9 cellular contexts compared by ENCODE assay signal in genomic region chr6:16471222-16471784, GRCh38.
DNase-seq lines count a peak whose midpoint lies in the region; ATAC-seq, FAIRE-seq and TF ChIP-seq lines count a peak whose summit lies in the region.
"Had no signal": no experiment of that assay in that cellular context is flagged by ENCODE, and none has a peak within 500 bp of the region (broad histone marks: within the 10 kb centered on the region; RNA-seq: fewer than 3 reads in every experiment).

No MANE protein-coding gene starts in this region.

- no peak overlapping the region for H2AFZ ChIP-seq in HepG2 (ENCODE audit: low read length)

- no peaks in the 10 kb centered on the region for H3K79me2 ChIP-seq in HepG2 (ENCODE audit: insufficient read depth, low read length)

- no peak for DNase-seq in HepG2 (ENCODE audit: low spot score)
- DNase-seq in right lobe of liver = no peak
- DNase-seq in activated naive CD4-positive, alpha-beta T cell treated with anti-CD3 and anti-CD28 coated beads, Interleukin-2, amount 10 ng/mL, durations not matched to agents 7 days and 5 days = no peak
- DNase-seq in transverse colon = peak; percentile 14
- DNase-seq in NCI-H128 (lab: John Stamatoyannopoulos, UW; ENCODE audit: unreplicated experiment) = no peak
- no peak for DNase-seq in COR-L47 (lab: John Stamatoyannopoulos, UW)
- DNase-seq in NCI-H1092 treated with DMSO at 0.1 percent for 48 hours (lab: John Stamatoyannopoulos, UW) = no peak

- BruUV-seq in HepG2 (replicated peaks; lab: Mats Ljungman, UMichigan) = no TSS peak

- POLR2A ChIA-PET in HepG2 (lab: Yijun Ruan, JAX) = no interaction called here

- H3K27ac ChIP-seq in HepG2 (ENCODE audit: extremely low read length, insufficient read depth, low read length) = no peak overlapping the region
- no peak overlapping the region for H3K27ac ChIP-seq in right lobe of liver
- peak overlapping the region in 1 of 4 donors; percentile 29 for H3K27ac ChIP-seq in transverse colon
- H3K27ac ChIP-seq: SK-N-MC had no signal

- no peaks in the 10 kb centered on the region for H3K27me3 Mint-ChIP-seq in activated naive CD4-positive, alpha-beta T cell treated with anti-CD3 and anti-CD28 coated beads, Interleukin-2, amount 10 ng/mL, durations not matched to agents 7 days and 5 days

- peaks cover 16% of the 10 kb centered on the region for H3K4me1 ChIP-seq in HepG2 (ENCODE audit: insufficient read depth, low read length)
- peaks cover 0 to 14% (median 0%) of the 10 kb centered on the region in 4 donors for H3K4me1 ChIP-seq in right lobe of liver
- H3K4me1 ChIP-seq in transverse colon = peaks cover 0 to 9% (median 4%) of the 10 kb centered on the region in 4 donors

- H3K36me3 Mint-ChIP-seq in activated naive CD4-positive, alpha-beta T cell treated with anti-CD3 and anti-CD28 coated beads, Interleukin-2, amount 10 ng/mL, durations not matched to agents 7 days and 5 days = peaks cover 22% of the 10 kb centered on the region

- intact Hi-C loops in HepG2 (cut with micrococcal nuclease; ENCODE audit: unreplicated experiment) (no loop called here), right lobe of liver (cut with DNase I) (no loop called here), transverse colon (cut with DNase I; ENCODE audit: low total_unique reads) (no loop called here)

- H3K27me3 ChIP-seq in HepG2 (ENCODE audit: control insufficient read depth in 1 of 2, insufficient read depth in 2 of 2, low read length in 2 of 2) = no peaks in the 10 kb centered on the region
- H3K27me3 ChIP-seq in right lobe of liver = no peaks in the 10 kb centered on the region
- no peaks in the 10 kb centered on the region for H3K27me3 ChIP-seq in transverse colon

- TF ChIP-seq RAD21 in HepG2 (CRISPR knock-in tag; IDR thresholded peaks at IDR 0.05) = no peak

- peaks cover 3% of the 10 kb centered on the region for H3K9me3 Mint-ChIP-seq in activated naive CD4-positive, alpha-beta T cell treated with anti-CD3 and anti-CD28 coated beads, Interleukin-2, amount 10 ng/mL, durations not matched to agents 7 days and 5 days

- H3K4me2 ChIP-seq in HepG2 (ENCODE audit: low read depth, low read length) = no peak overlapping the region

- in situ Hi-C loops in HepG2 (cut with HindIII; ENCODE audit: extremely low pct_ligation_motif_present, low pct_unique_long_range_greater_than_20kb) (no loop called here), transverse colon (cut with MboI; ENCODE audit: low pct_ligation_motif_present in 1 of 4, low pct_unique_long_range_greater_than_20kb in 1 of 4, low sequenced_read_pairs in 3 of 4) (no loop called here)

- peak overlapping the region; percentile 17 for H3K27ac Mint-ChIP-seq in activated naive CD4-positive, alpha-beta T cell treated with anti-CD3 and anti-CD28 coated beads, Interleukin-2, amount 10 ng/mL, durations not matched to agents 7 days and 5 days

- ATAC-seq in HepG2 = no peak
- ATAC-seq in right lobe of liver = no peak
- ATAC-seq in HG03060 (IDR thresholded peaks at IDR 0.05; ENCODE audit: low read depth, unreplicated experiment) = peak; percentile 33

- TF ChIP-seq POLR2A in HepG2 (IDR thresholded peaks at IDR 0.05; ENCODE audit: insufficient read depth in 1 of 2, low read depth in 2 of 2, low read length in 2 of 2) (no peak), right lobe of liver (IDR thresholded peaks at IDR 0.05) (no peak), transverse colon (IDR thresholded peaks at IDR 0.05) (no peak)

- WGBS in HepG2 (ENCODE audit: low lambda C conversion rate) = 83% methylated on average over 6 of the region's 6 CpGs
- 63% methylated on average over 6 of the region's 6 CpGs for WGBS in right lobe of liver (ENCODE audit: insufficient coverage, low coverage, low lambda C conversion rate, missing lambda C conversion rate)
- 65 to 74% methylated on average over 6 of the region's 6 CpGs for WGBS in transverse colon (ENCODE audit: low coverage in 1 of 2), 2 donors

- H4K20me1 ChIP-seq in HepG2 (ENCODE audit: insufficient read depth, low read length) = peaks cover 3% of the 10 kb centered on the region; the same call in 1 of the 2 replicates

- H3K36me3 ChIP-seq in HepG2 (replicated peaks in 1 of 2; ENCODE audit: control insufficient read depth in 1 of 2, insufficient read depth in 2 of 2, low read length in 2 of 2) (peaks cover 0 to 2% of the 10 kb centered on the region in 2 experiments; a peak in 2 of 5 replicates), right lobe of liver (no peaks in the 10 kb centered on the region), transverse colon (no peaks in the 10 kb centered on the region)

- CTCF ChIA-PET in HepG2 (lab: Yijun Ruan, JAX; ENCODE audit: low intra/inter-chr PET ratio, low total read pairs) = no interaction called here
- CTCF ChIA-PET in activated naive CD4-positive, alpha-beta T cell treated with anti-CD3 and anti-CD28 coated beads, Interleukin-2, amount 10 ng/mL, durations not matched to agents 7 days and 5 days (lab: Charles Lee) = interaction anchor here (0.9 to 2.0 kb wide), 6 partner anchors 10 to 292 kb away, joined by 3 to 9 read pairs (median 4); no protein-coding TSS in a partner anchor

- H3K4me3 ChIP-seq in HepG2 (replicated peaks in 1 of 3; ENCODE audit: insufficient read depth in 1 of 3, low read depth in 2 of 3, low read length in 3 of 3) (no peak overlapping the region), right lobe of liver (no peak overlapping the region), transverse colon (no peak overlapping the region)
- H3K4me3 ChIP-seq: SK-N-MC had no signal

- peak; percentile 50 for FAIRE-seq in HepG2 (lab: Jason Lieb, UNC)

- H3K9me3 ChIP-seq in HepG2 (ENCODE audit: low read length) = no peaks in the 10 kb centered on the region
- H3K9me3 ChIP-seq in right lobe of liver = no peaks in the 10 kb centered on the region
- no peaks in the 10 kb centered on the region for H3K9me3 ChIP-seq in transverse colon

- TF ChIP-seq CTCF in HepG2 (CRISPR knock-in tag; IDR thresholded peaks at IDR 0.05) (no peak), right lobe of liver (IDR thresholded peaks at IDR 0.05) (no peak), transverse colon (IDR thresholded peaks at IDR 0.05) (no peak)

- H3K9ac ChIP-seq in HepG2 (ENCODE audit: insufficient read depth, low read depth, low read length) = no peak overlapping the region

- peaks cover 66% of the 10 kb centered on the region for H3K4me1 Mint-ChIP-seq in activated naive CD4-positive, alpha-beta T cell treated with anti-CD3 and anti-CD28 coated beads, Interleukin-2, amount 10 ng/mL, durations not matched to agents 7 days and 5 days

- TF ChIP-seq EP300 in HepG2 (IDR thresholded peaks at IDR 0.05; ENCODE audit: low read depth in 2 of 2, low read length in 2 of 2) = no peak
- TF ChIP-seq EP300 in HepG2 (CRISPR knock-in tag; IDR thresholded peaks at IDR 0.05; ENCODE audit: borderline replicate concordance) = no peak
- no peak for TF ChIP-seq EP300 in transverse colon (IDR thresholded peaks at IDR 0.05; ENCODE audit: low read depth)

- no peak overlapping the region for H3K4me3 Mint-ChIP-seq in activated naive CD4-positive, alpha-beta T cell treated with anti-CD3 and anti-CD28 coated beads, Interleukin-2, amount 10 ng/mL, durations not matched to agents 7 days and 5 days

TF ChIP-seq in HepG2, 621 proteins besides CTCF, POLR2A, EP300 and RAD21 (continues in another document):
- TF ChIP-seq ZNF205 (CRISPR knock-in tag; IDR thresholded peaks at IDR 0.05) (no peak), FOXO4 (CRISPR knock-in tag; conservative IDR thresholded peaks at IDR 0.05) (no peak), TOE1 (CRISPR knock-in tag; IDR thresholded peaks at IDR 0.05) (no peak), ZNF333 (CRISPR knock-in tag; IDR thresholded peaks at IDR 0.05; ENCODE audit: borderline replicate concordance) (no peak), BHLHE40 (IDR thresholded peaks at IDR 0.05; ENCODE audit: low read length) (no peak), NCOA2 (CRISPR knock-in tag; IDR thresholded peaks at IDR 0.05) (no peak), ZFP41 (CRISPR knock-in tag; IDR thresholded peaks at IDR 0.05; ENCODE audit: borderline replicate concordance) (no peak)
- TF ChIP-seq, protein P1, sequence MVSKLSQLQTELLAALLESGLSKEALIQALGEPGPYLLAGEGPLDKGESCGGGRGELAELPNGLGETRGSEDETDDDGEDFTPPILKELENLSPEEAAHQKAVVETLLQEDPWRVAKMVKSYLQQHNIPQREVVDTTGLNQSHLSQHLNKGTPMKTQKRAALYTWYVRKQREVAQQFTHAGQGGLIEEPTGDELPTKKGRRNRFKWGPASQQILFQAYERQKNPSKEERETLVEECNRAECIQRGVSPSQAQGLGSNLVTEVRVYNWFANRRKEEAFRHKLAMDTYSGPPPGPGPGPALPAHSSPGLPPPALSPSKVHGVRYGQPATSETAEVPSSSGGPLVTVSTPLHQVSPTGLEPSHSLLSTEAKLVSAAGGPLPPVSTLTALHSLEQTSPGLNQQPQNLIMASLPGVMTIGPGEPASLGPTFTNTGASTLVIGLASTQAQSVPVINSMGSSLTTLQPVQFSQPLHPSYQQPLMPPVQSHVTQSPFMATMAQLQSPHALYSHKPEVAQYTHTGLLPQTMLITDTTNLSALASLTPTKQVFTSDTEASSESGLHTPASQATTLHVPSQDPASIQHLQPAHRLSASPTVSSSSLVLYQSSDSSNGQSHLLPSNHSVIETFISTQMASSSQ (IDR thresholded peaks at IDR 0.05; ENCODE audit: low read depth) = no peak
- TF ChIP-seq, protein P1 (CRISPR knock-in tag; IDR thresholded peaks at IDR 0.05; ENCODE audit: borderline replicate concordance) = no peak
